Comparison of ENCODE assay signal across 11 cellular contexts in the genomic region with DNA sequence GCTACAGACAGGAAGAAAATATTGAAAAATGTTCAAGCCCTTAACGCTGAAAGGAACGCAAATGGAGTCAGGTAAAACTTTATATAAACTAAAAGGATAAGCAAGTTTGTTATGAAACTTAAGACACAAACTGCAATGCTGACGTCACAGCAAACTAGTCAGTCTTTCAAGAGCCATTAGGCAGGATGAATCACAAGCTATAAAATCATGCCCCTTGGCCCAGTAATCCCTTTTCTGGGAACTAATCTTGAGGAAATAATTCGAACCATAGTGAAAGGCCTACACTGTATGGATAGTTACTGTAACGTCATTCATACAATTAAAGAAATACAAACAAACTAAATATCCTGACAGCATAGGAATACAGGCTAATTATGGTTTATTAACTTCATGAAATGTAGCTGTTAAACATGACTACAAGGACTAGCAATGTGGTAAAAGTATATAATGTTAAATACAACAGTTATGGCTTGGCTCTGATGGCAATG. TPM values are rescaled to one million over a fixed set of nuclear protein-coding genes. Genes with fewer than 3 reads are reported as not detected.
DNase-seq lines count a peak whose midpoint lies in the region; ATAC-seq and TF ChIP-seq lines count a peak whose summit lies in the region.
"Had no signal": no experiment of that assay in that cellular context is flagged by ENCODE, and none has a peak within 500 bp of the region (broad histone marks: within the 10 kb centered on the region; RNA-seq: fewer than 3 reads in every experiment).

No MANE protein-coding gene starts in this region.

- peaks cover 0 to 8% (median 0%) of the 10 kb centered on the region in 3 donors for H3K36me3 ChIP-seq in Peyer's patch

- no peaks in the 10 kb centered on the region for H3K27me3 ChIP-seq in Peyer's patch
- H3K27me3 ChIP-seq: neutrophil had no signal

- peak overlapping the region in 3 of 4 donors; percentile 36 to 59 (median 38) for H3K27ac ChIP-seq in Peyer's patch
- H3K27ac ChIP-seq: neutrophil had no signal

- no peaks in the 10 kb centered on the region for H3K9me3 ChIP-seq in Peyer's patch
- H3K9me3 ChIP-seq: neutrophil had no signal

- ATAC-seq in GM19455 (IDR thresholded peaks at IDR 0.05; ENCODE audit: unreplicated experiment) = no peak
- no peak for ATAC-seq in GM21529 (IDR thresholded peaks at IDR 0.05; ENCODE audit: unreplicated experiment)

- peaks cover 0 to 13% (median 0%) of the 10 kb centered on the region in 4 donors for H3K4me1 ChIP-seq in Peyer's patch

- H3K4me3 ChIP-seq in Peyer's patch (no peak overlapping the region), epithelial cell of proximal tubule (ENCODE audit: low read depth, low read length) (no peak overlapping the region)

- TF ChIP-seq CTCF in Peyer's patch (IDR thresholded peaks at IDR 0.05) (no peak), epithelial cell of proximal tubule (conservative IDR thresholded peaks at IDR 0.05; ENCODE audit: low read depth, low read length) (no peak)

- DNase-seq in GM04503 (ENCODE audit: low read depth) (peak; percentile 89), Peyer's patch (peak in 1 of 3 donors; percentile 80), epithelial cell of proximal tubule (ENCODE audit: low read depth) (peak; percentile 92), pulmonary artery endothelial cell (ENCODE audit: low read depth, low spot score) (peak; percentile 50), NCI-H1436 (lab: John Stamatoyannopoulos, UW) (no peak)
- no peak for DNase-seq in activated naive CD4-positive, alpha-beta T cell treated with Interleukin-2 at 50 U/mL for 16 hours
- DNase-seq: activated naive CD4-positive, alpha-beta T cell treated with anti-CD3 and anti-CD28 coated beads for 36 hours; NCI-H2081 had no signal

- no peak for TF ChIP-seq POLR2A in Peyer's patch (IDR thresholded peaks at IDR 0.05)

RNA-seq across cellular contexts. Expression of a gene that starts 42.7 kb away (rescaled TPM):
- total RNA-seq in Peyer's patch (10 to 100 TPM in 3 of 4 donors, 1 to 10 TPM in 1; 9.9 to 18.2 (median 11.5) TPM), epithelial cell of proximal tubule (9.8 and 12.8 TPM in 2 replicates), pulmonary artery endothelial cell (13.7 and 16.5 TPM in 2 replicates)

Comparison
In these comparisons a context has a peak if more than half of its experiments do, and no peak if none do; other contexts are left out.
1. DNase-seq: peak in GM04503 (single experiment), epithelial cell of proximal tubule (single experiment) and pulmonary artery endothelial cell (single experiment); none in activated naive CD4-positive, alpha-beta T cell treated with Interleukin-2 at 50 U/mL for 16 hours (single experiment) and NCI-H1436 (single experiment).